Comparison of ENCODE assay signal across 12 cellular contexts in genomic region chr7:30799976-30800661, GRCh38. TPM values are rescaled to one million over a fixed set of nuclear protein-coding genes. Genes with fewer than 3 reads are reported as not detected.
A peak's percentile ranks its signal among the peaks of the same experiment; 100 is the strongest.
DNase-seq lines count a peak whose midpoint lies in the region; ATAC-seq, FAIRE-seq and TF ChIP-seq lines count a peak whose summit lies in the region.
"Had no signal": no experiment of that assay in that cellular context is flagged by ENCODE, and none has a peak within 500 bp of the region (broad histone marks: within the 10 kb centered on the region; RNA-seq: fewer than 3 reads in every experiment).

No MANE protein-coding gene starts in this region.

- H3K9me3 ChIP-seq in astrocyte (ENCODE audit: insufficient read depth, low read depth, low read length) (no peaks in the 10 kb centered on the region), trophoblast cell (ENCODE audit: insufficient read depth, low read depth, low read length) (no peaks in the 10 kb centered on the region), lower lobe of right lung (no peaks in the 10 kb centered on the region)

- H3K36me3 Mint-ChIP-seq in astrocyte (ENCODE audit: low read depth, unreplicated experiment) = no peaks in the 10 kb centered on the region

- TF ChIP-seq CTCF in astrocyte (IDR thresholded peaks at IDR 0.05; ENCODE audit: insufficient read depth, low read depth, low read length) = no peak
- no peak for TF ChIP-seq CTCF in lower lobe of right lung (IDR thresholded peaks at IDR 0.05)

- peaks cover 25% of the 10 kb centered on the region for H3K79me1 ChIP-seq in trophoblast cell (ENCODE audit: low read length)

- H3K9me3 Mint-ChIP-seq in astrocyte (ENCODE audit: unreplicated experiment) = peaks cover 2% of the 10 kb centered on the region

- H3K4me2 ChIP-seq in astrocyte (ENCODE audit: low read length) (peak overlapping the region; percentile 70), trophoblast cell (ENCODE audit: low read length) (no peak overlapping the region)

- no peak overlapping the region for H3K4ac ChIP-seq in trophoblast cell (ENCODE audit: low read depth, low read length)

- H4K91ac ChIP-seq in trophoblast cell (ENCODE audit: low read depth, low read length) = peak overlapping the region; percentile 16

- peak overlapping the region; percentile 11 for H2BK12ac ChIP-seq in trophoblast cell (ENCODE audit: low read length)

- H3K27ac Mint-ChIP-seq in astrocyte (ENCODE audit: unreplicated experiment) = no peak overlapping the region

- no peak overlapping the region for H4K12ac ChIP-seq in trophoblast cell (ENCODE audit: low read depth, low read length)

- H3K4me1 Mint-ChIP-seq in astrocyte (ENCODE audit: low read depth, unreplicated experiment) = peaks cover 60% of the 10 kb centered on the region

- no peak overlapping the region for H3K27ac ChIP-seq in astrocyte (ENCODE audit: low read depth, low read length)
- H3K27ac ChIP-seq in trophoblast cell (ENCODE audit: low read depth, low read length) = peak overlapping the region; percentile 10
- no peak overlapping the region for H3K27ac ChIP-seq in lower lobe of right lung
- H3K27ac ChIP-seq: C4-2B, parathyroid adenoma had no signal

- H3K23ac ChIP-seq in trophoblast cell (ENCODE audit: low read length) = no peak overlapping the region

- H3K36me3 ChIP-seq in astrocyte (ENCODE audit: insufficient read depth, low read length) (no peaks in the 10 kb centered on the region), trophoblast cell (ENCODE audit: control insufficient read depth in 1 of 2, insufficient read depth in 2 of 2, low read length in 2 of 2) (peaks cover 2% of the 10 kb centered on the region in 2 experiments), lower lobe of right lung (peaks cover 10% of the 10 kb centered on the region)

- H2AFZ ChIP-seq in astrocyte (ENCODE audit: low read depth, low read length) = no peak overlapping the region
- no peak overlapping the region for H2AFZ ChIP-seq in trophoblast cell (ENCODE audit: insufficient read depth, low read length, poor library complexity)
- H2AFZ ChIP-seq: parathyroid adenoma had no signal

- no peak overlapping the region for H3K14ac ChIP-seq in trophoblast cell (ENCODE audit: low read length)

- intact Hi-C loops in lower lobe of right lung (cut with DNase I) = loop anchor here (5.0 kb wide), 1 partner anchor 322 kb away; no protein-coding TSS in a partner anchor

- H3K4me3 ChIP-seq in astrocyte (ENCODE audit: insufficient read depth, low read depth, low read length) = no peak overlapping the region
- H3K4me3 ChIP-seq in trophoblast cell (ENCODE audit: low read depth, low read length) = no peak overlapping the region
- H3K4me3 ChIP-seq in lower lobe of right lung = no peak overlapping the region

- no peak overlapping the region for H2AK5ac ChIP-seq in trophoblast cell (ENCODE audit: low read length)

- H3K4me1 ChIP-seq in astrocyte (ENCODE audit: insufficient read depth, low read length) (peaks cover 60% of the 10 kb centered on the region), trophoblast cell (ENCODE audit: control insufficient read depth in 1 of 2, insufficient read depth in 2 of 2, low read length in 2 of 2) (peaks cover 44 to 49% of the 10 kb centered on the region in 2 experiments), lower lobe of right lung (peaks cover 52% of the 10 kb centered on the region)

- no peaks in the 10 kb centered on the region for H3K27me3 ChIP-seq in astrocyte (ENCODE audit: insufficient read depth, low read length)
- H3K27me3 ChIP-seq in trophoblast cell (ENCODE audit: insufficient read depth, low read length) = no peaks in the 10 kb centered on the region
- no peaks in the 10 kb centered on the region for H3K27me3 ChIP-seq in lower lobe of right lung (ENCODE audit: low read depth)

- H3K4me3 Mint-ChIP-seq in astrocyte (ENCODE audit: unreplicated experiment) = no peak overlapping the region

- no peaks in the 10 kb centered on the region for H3K79me2 ChIP-seq in astrocyte (ENCODE audit: insufficient read depth, low read length)
- H3K79me2 ChIP-seq in trophoblast cell (ENCODE audit: control insufficient read depth, insufficient read depth, low read length, poor library complexity) = peaks cover 1% of the 10 kb centered on the region

- no CpG with 5 or more reads among the region's 5 CpGs for WGBS in trophoblast cell (ENCODE audit: extremely low coverage, insufficient coverage, insufficient read length)

- peak; percentile 33 for DNase-seq in Daoy (ENCODE audit: low read depth)
- no peak for DNase-seq in astrocyte (ENCODE audit: low read depth)
- no peak for DNase-seq in trophoblast cell
- no peak for DNase-seq in activated naive CD4-positive, alpha-beta T cell treated with Interleukin-2 at 50 U/mL for 16 hours
- no peak for DNase-seq in ureter (ENCODE audit: low spot score)
- DNase-seq in lower lobe of right lung = no peak
- DNase-seq: activated naive CD4-positive, alpha-beta T cell treated with anti-CD3 and anti-CD28 coated beads, Interleukin-2, amount 50 U/mL, for 16 hours had no signal

- FAIRE-seq in astrocyte (lab: Jason Lieb, UNC) = no peak

- no peaks in the 10 kb centered on the region for H3K27me3 Mint-ChIP-seq in astrocyte (ENCODE audit: low read depth, unreplicated experiment)

- ATAC-seq in HG02943 (IDR thresholded peaks at IDR 0.05; ENCODE audit: low read depth, unreplicated experiment) = peak; percentile 3
- no peak for ATAC-seq in HG02840 (IDR thresholded peaks at IDR 0.05; ENCODE audit: low FRiP score, unreplicated experiment)
- ATAC-seq in lower lobe of right lung = no peak

- no peak overlapping the region for H4K8ac ChIP-seq in trophoblast cell (ENCODE audit: low read depth, low read length)

- H2BK120ac ChIP-seq in trophoblast cell (ENCODE audit: insufficient read depth, low read length, poor library complexity) = no peak overlapping the region

- H3K9ac ChIP-seq in astrocyte (ENCODE audit: low read length) (no peak overlapping the region), trophoblast cell (ENCODE audit: low read length) (no peak overlapping the region)
- H3K9ac ChIP-seq: parathyroid adenoma had no signal

- H2BK5ac ChIP-seq in trophoblast cell (ENCODE audit: low read depth, low read length, poor library complexity) = no peak overlapping the region

- no peak overlapping the region for H3K18ac ChIP-seq in trophoblast cell (ENCODE audit: low read length)

- H4K20me1 ChIP-seq in astrocyte (ENCODE audit: insufficient read depth, low read length) = peaks cover 11% of the 10 kb centered on the region

RNA-seq across cellular contexts. Expression of gene MINDY4, which starts 28.9 kb away (rescaled TPM):
- 10.3 and 12.1 TPM in 2 replicates for total RNA-seq in Daoy (2014; rRNA removed; shearing (Covaris generic))
- total RNA-seq in astrocyte (3.8 and 4.1 TPM in 2 replicates), ureter (16.8 TPM), lower lobe of right lung (13.8 TPM)
- polyA plus RNA-seq in trophoblast cell (2013) = 2.8 and 3.4 TPM in 2 replicates

RNA-seq across cellular contexts. Expression of gene INMT, which starts 48.2 kb away (rescaled TPM):
- total RNA-seq in Daoy (2014; rRNA removed; shearing (Covaris generic)) = 0.06 TPM in 1 of 2 replicates, not detected in the other
- total RNA-seq in astrocyte (0.09 TPM in 1 of 2 replicates, not detected in the other), ureter (31.4 TPM), lower lobe of right lung (249 TPM)
- 0.33 and 0.38 TPM in 2 replicates for polyA plus RNA-seq in trophoblast cell (2013)
- total RNA-seq: activated CD8-positive, alpha-beta memory T cell treated with anti-CD3 and anti-CD28 coated beads for 36 hours had no signal

Comparison
In these comparisons a context has a peak if more than half of its experiments do, and no peak if none do; other contexts are left out.
1. RNA of gene INMT, which starts 48.2 kb away (total RNA-seq): 249 TPM in lower lobe of right lung (single experiment) and 31.4 TPM in ureter (single experiment); 0.09 TPM in astrocyte and 0.06 TPM in Daoy; every median in the first group is over 10 times any median in the second.